8 cellular contexts compared by ENCODE assay signal in genomic region chr1:6348511-6349191, GRCh38. TPM values are rescaled to one million over a fixed set of nuclear protein-coding genes. Genes with fewer than 3 reads are reported as not detected.
DNase-seq lines count a peak whose midpoint lies in the region; ATAC-seq and TF ChIP-seq lines count a peak whose summit lies in the region.

No MANE protein-coding gene starts in this region.

- H3K79me2 ChIP-seq in Karpas-422 (ENCODE audit: low read length): peaks cover 16% of the 10 kb centered on the region

- no peak for TF ChIP-seq POLR2A in esophagus muscularis mucosa (IDR thresholded peaks at IDR 0.05; ENCODE audit: low read depth)

- WGBS in esophagus muscularis mucosa: 71% methylated on average over 11 of the region's 13 CpGs

- H3K4me1 ChIP-seq in esophagus muscularis mucosa: peaks cover 35 to 46% (median 42%) of the 10 kb centered on the region in 4 donors
- no peaks in the 10 kb centered on the region; the same call in 1 of the 2 replicates for H3K4me1 ChIP-seq in Karpas-422 (ENCODE audit: low read length)

- peak overlapping the region; percentile 61 for H3K27ac ChIP-seq in KOPT-K1 (ENCODE audit: low read depth, low read length, poor library complexity, severe bottlenecking)
- peak overlapping the region in 3 of 4 donors; percentile 7 to 44 (median 24) for H3K27ac ChIP-seq in esophagus muscularis mucosa (replicated peaks in 1 of 4)
- H3K27ac ChIP-seq in Karpas-422 (ENCODE audit: low read length): no peak overlapping the region

- intact Hi-C loops in esophagus muscularis mucosa (cut with DNase I): loop anchor here (10.0 kb wide), 1 partner anchor 294 kb away; no protein-coding TSS in a partner anchor

- TF ChIP-seq EP300 in esophagus muscularis mucosa (IDR thresholded peaks at IDR 0.05): no peak

- H3K36me3 ChIP-seq in KOPT-K1 (ENCODE audit: insufficient read depth, low read length) (peaks cover 32% of the 10 kb centered on the region; the same call in 1 of the 2 replicates), esophagus muscularis mucosa (no peaks in the 10 kb centered on the region), Karpas-422 (ENCODE audit: insufficient read depth, low read length) (no peaks in the 10 kb centered on the region)

- no peaks in the 10 kb centered on the region for H3K27me3 ChIP-seq in esophagus muscularis mucosa
- no peaks in the 10 kb centered on the region for H3K27me3 ChIP-seq in Karpas-422 (ENCODE audit: low read length)

- no peak overlapping the region for H3K4me2 ChIP-seq in Karpas-422 (ENCODE audit: low read depth, low read length, poor library complexity, severe bottlenecking)

- H4K20me1 ChIP-seq in Karpas-422 (ENCODE audit: insufficient read depth, low read depth, low read length): no peaks in the 10 kb centered on the region

- no peak overlapping the region for H3K9ac ChIP-seq in Karpas-422 (ENCODE audit: low read length)

- no peak overlapping the region for H2AFZ ChIP-seq in Karpas-422 (ENCODE audit: low read length)

- no peaks in the 10 kb centered on the region for H3K9me3 ChIP-seq in KOPT-K1 (ENCODE audit: insufficient read depth, low read length, poor library complexity, severe bottlenecking)
- no peaks in the 10 kb centered on the region for H3K9me3 ChIP-seq in esophagus muscularis mucosa
- H3K9me3 ChIP-seq in Karpas-422 (ENCODE audit: low read length): no peaks in the 10 kb centered on the region

- DNase-seq in activated CD8-positive, alpha-beta memory T cell treated with anti-CD3 and anti-CD28 coated beads, Interleukin-2, amount 50 U/mL, for 1 hour (ENCODE audit: extremely low read depth): peak; percentile 40
- DNase-seq in esophagus muscularis mucosa (ENCODE audit: extremely low spot score) (no peak), NCI-H2227 treated with DMSO at 0.1 percent for 48 hours (lab: John Stamatoyannopoulos, UW) (no peak), amygdala (lab: John Stamatoyannopoulos, UW) (no peak), Karpas-422 (no peak)
- DNase-seq in stimulated activated CD4-positive, alpha-beta T cell treated with anti-CD3 and anti-CD28 coated beads, TNF-alpha, amount 100 ng/mL, for 4 hours (ENCODE audit: low read depth in 3 of 3): peak in 2 of 3 experiments; percentile 10 to 23

- no peaks in the 10 kb centered on the region for H3K9me2 ChIP-seq in Karpas-422 (replicated peaks; ENCODE audit: insufficient read depth, low read length)

- no peak overlapping the region for H3K4me3 ChIP-seq in esophagus muscularis mucosa
- no peak overlapping the region for H3K4me3 ChIP-seq in Karpas-422 (ENCODE audit: low read length)

- ATAC-seq in HG03460 (IDR thresholded peaks at IDR 0.05; ENCODE audit: unreplicated experiment): no peak

- no peak for TF ChIP-seq CTCF in esophagus muscularis mucosa (IDR thresholded peaks at IDR 0.05)

RNA-seq across cellular contexts. Expression of gene ACOT7, which starts 44.9 kb away (rescaled TPM):
- 10 to 100 TPM; 15.0 to 38.7 (median 28.6) TPM for total RNA-seq in esophagus muscularis mucosa
- total RNA-seq in Karpas-422 (2014; rRNA removed; shearing (Covaris generic); ENCODE audit: low replicate concordance): 11.8 and 25.9 TPM in 2 replicates

Comparison
In these comparisons a context has a peak if more than half of its experiments do, and no peak if none do; other contexts are left out.
1. DNase-seq: peak in activated CD8-positive, alpha-beta memory T cell treated with anti-CD3 and anti-CD28 coated beads, Interleukin-2, amount 50 U/mL, for 1 hour (single experiment) and stimulated activated CD4-positive, alpha-beta T cell treated with anti-CD3 and anti-CD28 coated beads, TNF-alpha, amount 100 ng/mL, for 4 hours (2 of 3); none in esophagus muscularis mucosa (single experiment), NCI-H2227 treated with DMSO at 0.1 percent for 48 hours (single experiment), amygdala (0 of 56) and Karpas-422 (single experiment).